ENCODE assay signal across 2 cellular contexts in genomic region chr7:4602905-4603842, GRCh38.
TF ChIP-seq lines count a peak whose summit lies in the region.

No MANE protein-coding gene starts in this region.

TF ChIP-seq in SK-N-SH, 30 proteins besides CTCF, POLR2A, EP300 and RAD21 (continued from another document):
- TF ChIP-seq USF2 (IDR thresholded peaks at IDR 0.05; ENCODE audit: borderline replicate concordance, low read depth, low read length) = no peak
- TF ChIP-seq GATA2 (CRISPR knock-in tag; IDR thresholded peaks at IDR 0.05) = no peak
- TF ChIP-seq RCOR1 (IDR thresholded peaks at IDR 0.05; ENCODE audit: low read length) = no peak
- no peak for TF ChIP-seq POLR2AphosphoS5 (IDR thresholded peaks at IDR 0.05; ENCODE audit: low read depth, low read length)
- no peak for TF ChIP-seq GABPA (IDR thresholded peaks at IDR 0.05; ENCODE audit: low read depth)
- TF ChIP-seq TAF1 (IDR thresholded peaks at IDR 0.05; ENCODE audit: borderline replicate concordance, low read depth, low read length) = no peak
- no peak for TF ChIP-seq CHD2 (IDR thresholded peaks at IDR 0.05; ENCODE audit: low read length, partially characterized antibody)
- no peak for TF ChIP-seq PBX3 (IDR thresholded peaks at IDR 0.05)
- no peak for TF ChIP-seq MXI1 (IDR thresholded peaks at IDR 0.05; ENCODE audit: low read depth, low read length)
- no peak for TF ChIP-seq ZBTB33 (IDR thresholded peaks at IDR 0.05; ENCODE audit: borderline replicate concordance, low read depth)
- no peak for TF ChIP-seq FOSL2 (IDR thresholded peaks at IDR 0.05; ENCODE audit: borderline replicate concordance, low read depth)
- TF ChIP-seq FOXJ3 (CRISPR knock-in tag; IDR thresholded peaks at IDR 0.05) = no peak
- TF ChIP-seq TCF12 (IDR thresholded peaks at IDR 0.05) = no peak
- TF ChIP-seq NFIC (IDR thresholded peaks at IDR 0.05; ENCODE audit: borderline replicate concordance) = no peak
- TF ChIP-seq TEAD4 (IDR thresholded peaks at IDR 0.05; ENCODE audit: borderline replicate concordance, insufficient read depth) = no peak

TF ChIP-seq in SK-N-SH treated with all-trans-retinoic acid at 6 μM for 48 hours, 23 proteins besides CTCF, POLR2A, EP300 and RAD21 (continued from another document):
- TF ChIP-seq, protein P1, sequence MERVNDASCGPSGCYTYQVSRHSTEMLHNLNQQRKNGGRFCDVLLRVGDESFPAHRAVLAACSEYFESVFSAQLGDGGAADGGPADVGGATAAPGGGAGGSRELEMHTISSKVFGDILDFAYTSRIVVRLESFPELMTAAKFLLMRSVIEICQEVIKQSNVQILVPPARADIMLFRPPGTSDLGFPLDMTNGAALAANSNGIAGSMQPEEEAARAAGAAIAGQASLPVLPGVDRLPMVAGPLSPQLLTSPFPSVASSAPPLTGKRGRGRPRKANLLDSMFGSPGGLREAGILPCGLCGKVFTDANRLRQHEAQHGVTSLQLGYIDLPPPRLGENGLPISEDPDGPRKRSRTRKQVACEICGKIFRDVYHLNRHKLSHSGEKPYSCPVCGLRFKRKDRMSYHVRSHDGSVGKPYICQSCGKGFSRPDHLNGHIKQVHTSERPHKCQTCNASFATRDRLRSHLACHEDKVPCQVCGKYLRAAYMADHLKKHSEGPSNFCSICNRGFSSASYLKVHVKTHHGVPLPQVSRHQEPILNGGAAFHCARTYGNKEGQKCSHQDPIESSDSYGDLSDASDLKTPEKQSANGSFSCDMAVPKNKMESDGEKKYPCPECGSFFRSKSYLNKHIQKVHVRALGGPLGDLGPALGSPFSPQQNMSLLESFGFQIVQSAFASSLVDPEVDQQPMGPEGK (CRISPR knock-in tag; IDR thresholded peaks at IDR 0.05; ENCODE audit: borderline replicate concordance) = no peak
- no peak for TF ChIP-seq ZNF8 (CRISPR knock-in tag; IDR thresholded peaks at IDR 0.05)
- no peak for TF ChIP-seq TSHZ2 (CRISPR knock-in tag; IDR thresholded peaks at IDR 0.05)
- no peak for TF ChIP-seq ZFP30 (CRISPR knock-in tag; IDR thresholded peaks at IDR 0.05)
- TF ChIP-seq, protein P2, sequence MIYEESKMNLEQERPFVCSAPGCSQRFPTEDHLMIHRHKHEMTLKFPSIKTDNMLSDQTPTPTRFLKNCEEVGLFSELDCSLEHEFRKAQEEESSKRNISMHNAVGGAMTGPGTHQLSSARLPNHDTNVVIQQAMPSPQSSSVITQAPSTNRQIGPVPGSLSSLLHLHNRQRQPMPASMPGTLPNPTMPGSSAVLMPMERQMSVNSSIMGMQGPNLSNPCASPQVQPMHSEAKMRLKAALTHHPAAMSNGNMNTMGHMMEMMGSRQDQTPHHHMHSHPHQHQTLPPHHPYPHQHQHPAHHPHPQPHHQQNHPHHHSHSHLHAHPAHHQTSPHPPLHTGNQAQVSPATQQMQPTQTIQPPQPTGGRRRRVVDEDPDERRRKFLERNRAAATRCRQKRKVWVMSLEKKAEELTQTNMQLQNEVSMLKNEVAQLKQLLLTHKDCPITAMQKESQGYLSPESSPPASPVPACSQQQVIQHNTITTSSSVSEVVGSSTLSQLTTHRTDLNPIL (CRISPR knock-in tag; IDR thresholded peaks at IDR 0.05; ENCODE audit: low read depth) = no peak
- TF ChIP-seq ESRRG (CRISPR knock-in tag; IDR thresholded peaks at IDR 0.05) = no peak
- TF ChIP-seq OSR1 (CRISPR knock-in tag; IDR thresholded peaks at IDR 0.05) = no peak
- no peak for TF ChIP-seq CSRNP3 (CRISPR knock-in tag; IDR thresholded peaks at IDR 0.05)
- no peak for TF ChIP-seq BACH2 (CRISPR knock-in tag; IDR thresholded peaks at IDR 0.05; ENCODE audit: borderline replicate concordance)
- TF ChIP-seq TCF4 (CRISPR knock-in tag; IDR thresholded peaks at IDR 0.05; ENCODE audit: borderline replicate concordance) = no peak
